Comparison of ENCODE assay signal across 22 cellular contexts in genomic region chr3:165754219-165755007, GRCh38.
"Had no signal": no experiment of that assay in that cellular context is flagged by ENCODE, and none has a peak within 500 bp of the region (broad histone marks: within the 10 kb centered on the region; RNA-seq: fewer than 3 reads in every experiment).

No MANE protein-coding gene starts in this region.

- H3K27ac Mint-ChIP-seq: activated CD4-positive, alpha-beta memory T cell treated with anti-CD3 and anti-CD28 coated beads for 36 hours; activated naive CD4-positive, alpha-beta T cell treated with anti-CD3 and anti-CD28 coated beads, Interleukin-2, amount 10 ng/mL, durations not matched to agents 7 days and 5 days; brain; dendritic cell treated with granulocyte-macrophage colony-stimulating factor and Interleukin-4, amounts not matched to agents 40 ng/mL and 50 ng/mL, for 4 days; natural killer cell treated with Interleukin-12 subunit alpha and Interleukin-12 subunit beta and Interleukin-15 and Interleukin-18, amount 100 ng/mL, for 72 hours; progenitor cell of endocrine pancreas; stimulated activated naive B cell treated with anti-CD40 and anti-IgM and Interleukin-4, amounts not matched to agents 10 μg/mL and 1 μg/mL and 100 μg/mL, for 72 hours had no signal

- H3K27me3 Mint-ChIP-seq: activated CD4-positive, alpha-beta memory T cell treated with anti-CD3 and anti-CD28 coated beads for 36 hours; activated naive CD4-positive, alpha-beta T cell treated with anti-CD3 and anti-CD28 coated beads, Interleukin-2, amount 10 ng/mL, durations not matched to agents 7 days and 5 days; dendritic cell treated with granulocyte-macrophage colony-stimulating factor and Interleukin-4, amounts not matched to agents 40 ng/mL and 50 ng/mL, for 4 days; natural killer cell treated with Interleukin-12 subunit alpha and Interleukin-12 subunit beta and Interleukin-15 and Interleukin-18, amount 100 ng/mL, for 72 hours; progenitor cell of endocrine pancreas; stimulated activated naive B cell treated with anti-CD40 and anti-IgM and Interleukin-4, amounts not matched to agents 10 μg/mL and 1 μg/mL and 100 μg/mL, for 72 hours had no signal

- H3K4me3 ChIP-seq: left ventricle myocardium inferior, transverse colon had no signal

- H3K9me3 Mint-ChIP-seq: activated naive CD4-positive, alpha-beta T cell treated with anti-CD3 and anti-CD28 coated beads, Interleukin-2, amount 10 ng/mL, durations not matched to agents 7 days and 5 days; natural killer cell treated with Interleukin-12 subunit alpha and Interleukin-12 subunit beta and Interleukin-15 and Interleukin-18, amount 100 ng/mL, for 72 hours had no signal

- ATAC-seq: natural killer cell treated with Interleukin-12 subunit alpha and Interleukin-12 subunit beta and Interleukin-15 and Interleukin-18, amount 100 ng/mL, for 72 hours; stimulated activated naive B cell treated with anti-CD40 and anti-IgM and Interleukin-4, amounts not matched to agents 10 μg/mL and 1 μg/mL and 100 μg/mL, for 72 hours had no signal

- FAIRE-seq: endometrium, frontal cortex, urothelium cell line had no signal

- H3K4me1 ChIP-seq: left ventricle myocardium inferior, transverse colon had no signal

- H3K36me3 ChIP-seq: left ventricle myocardium inferior, transverse colon had no signal

- H3K4me3 Mint-ChIP-seq: activated CD4-positive, alpha-beta memory T cell treated with anti-CD3 and anti-CD28 coated beads for 36 hours; activated naive CD4-positive, alpha-beta T cell treated with anti-CD3 and anti-CD28 coated beads, Interleukin-2, amount 10 ng/mL, durations not matched to agents 7 days and 5 days; brain; dendritic cell treated with granulocyte-macrophage colony-stimulating factor and Interleukin-4, amounts not matched to agents 40 ng/mL and 50 ng/mL, for 4 days; natural killer cell treated with Interleukin-12 subunit alpha and Interleukin-12 subunit beta and Interleukin-15 and Interleukin-18, amount 100 ng/mL, for 72 hours; stimulated activated naive B cell treated with anti-CD40 and anti-IgM and Interleukin-4, amounts not matched to agents 10 μg/mL and 1 μg/mL and 100 μg/mL, for 72 hours had no signal

- H3K4me1 Mint-ChIP-seq: activated naive CD4-positive, alpha-beta T cell treated with anti-CD3 and anti-CD28 coated beads, Interleukin-2, amount 10 ng/mL, durations not matched to agents 7 days and 5 days; stimulated activated naive B cell treated with anti-CD40 and anti-IgM and Interleukin-4, amounts not matched to agents 10 μg/mL and 1 μg/mL and 100 μg/mL, for 72 hours had no signal

- H3K27ac ChIP-seq: left ventricle myocardium inferior, transverse colon had no signal

- H3K27me3 ChIP-seq: transverse colon had no signal

- DNase-seq: activated CD4-positive, alpha-beta memory T cell treated with anti-CD3 and anti-CD28 coated beads for 36 hours; activated CD4-positive, alpha-beta T cell treated with anti-CD3 and anti-CD28 coated beads for 48 hours; activated effector memory CD4-positive, alpha-beta T cell treated with anti-CD3 and anti-CD28 coated beads, Interleukin-2, amount 50 U/mL, for 16 hours; activated naive CD4-positive, alpha-beta T cell treated with anti-CD3 and anti-CD28 coated beads, Interleukin-2, amount 10 ng/mL, durations not matched to agents 7 days and 5 days; effector CD4-positive, alpha-beta T cell; glutamatergic neuron; hippocampal formation; left ventricle myocardium inferior; midbrain; retina; stimulated activated CD4-positive, alpha-beta T cell treated with anti-CD3 and anti-CD28 coated beads, Interleukin-2, amount 100 ng/mL, for 48 hours; stimulated activated CD8-positive, alpha-beta memory T cell treated with anti-CD3 and anti-CD28 coated beads, Interleukin-4, amount 100 ng/mL, for 48 hours; stimulated activated naive B cell treated with anti-CD40 and anti-IgM and Interleukin-4, amounts not matched to agents 10 μg/mL and 1 μg/mL and 100 μg/mL, for 72 hours; T1000; transverse colon had no signal

- H3K36me3 Mint-ChIP-seq: activated CD4-positive, alpha-beta memory T cell treated with anti-CD3 and anti-CD28 coated beads for 36 hours; activated naive CD4-positive, alpha-beta T cell treated with anti-CD3 and anti-CD28 coated beads, Interleukin-2, amount 10 ng/mL, durations not matched to agents 7 days and 5 days; brain; natural killer cell treated with Interleukin-12 subunit alpha and Interleukin-12 subunit beta and Interleukin-15 and Interleukin-18, amount 100 ng/mL, for 72 hours; stimulated activated naive B cell treated with anti-CD40 and anti-IgM and Interleukin-4, amounts not matched to agents 10 μg/mL and 1 μg/mL and 100 μg/mL, for 72 hours had no signal

- H3K9me3 ChIP-seq: left ventricle myocardium inferior, transverse colon had no signal
